1 cellular context compared by ENCODE assay signal in genomic region chr9:120532891-120533290, GRCh38.
TF ChIP-seq lines count a peak whose summit lies in the region.

No MANE protein-coding gene starts in this region.

TF ChIP-seq in GM23338, 12 proteins besides CTCF, POLR2A, EP300 and RAD21 (continued from another document):
- TF ChIP-seq ETS1 (IDR thresholded peaks at IDR 0.05) (no peak), NANOG (IDR thresholded peaks at IDR 0.05; ENCODE audit: borderline replicate concordance) (no peak), ZNF114 (CRISPR knock-in tag; IDR thresholded peaks at IDR 0.05) (no peak), JUNB (IDR thresholded peaks at IDR 0.05; ENCODE audit: unreplicated experiment) (no peak), ZNF462 (CRISPR knock-in tag; IDR thresholded peaks at IDR 0.05) (no peak), EZH2 (IDR thresholded peaks at IDR 0.05; ENCODE audit: low read depth, unreplicated experiment) (no peak), STAT1 (IDR thresholded peaks at IDR 0.05; ENCODE audit: unreplicated experiment) (no peak), POLR2AphosphoS5 (IDR thresholded peaks at IDR 0.05; ENCODE audit: low read depth) (no peak)
TF ChIP-seq in GM23338: peak in this region for 0.
